ENCODE assay signal across 8 cellular contexts in genomic region chr5:16585028-16585667, GRCh38. TPM values are rescaled to one million over a fixed set of nuclear protein-coding genes. Genes with fewer than 3 reads are reported as not detected.
DNase-seq lines count a peak whose midpoint lies in the region; ATAC-seq and TF ChIP-seq lines count a peak whose summit lies in the region.
"Had no signal": no experiment of that assay in that cellular context is flagged by ENCODE, and none has a peak within 500 bp of the region (broad histone marks: within the 10 kb centered on the region; RNA-seq: fewer than 3 reads in every experiment).

No MANE protein-coding gene starts in this region.

- no peaks in the 10 kb centered on the region for H3K4me1 Mint-ChIP-seq in osteocyte (ENCODE audit: unreplicated experiment)

- TF ChIP-seq CTCF in GM13977 (IDR thresholded peaks at IDR 0.05; ENCODE audit: extremely low read depth, insufficient read depth, missing control alignments) (peak; percentile 52), osteocyte (IDR thresholded peaks at IDR 0.05) (peak; percentile 21)

- H3K9me3 Mint-ChIP-seq in osteocyte (ENCODE audit: unreplicated experiment), result no peaks in the 10 kb centered on the region

- in situ Hi-C loops in GM13977 (cut with MboI; ENCODE audit: low pct_unique_long_range_greater_than_20kb, low sequenced_read_pairs, unreplicated experiment) (no loop called here), T47D (cut with HindIII; ENCODE audit: low pct_unique_long_range_greater_than_20kb, low sequenced_read_pairs) (no loop called here)

- no peak for DNase-seq in GM13977 (ENCODE audit: low spot score)
- peak; percentile 16 to 21 for DNase-seq in T47D (ENCODE audit: low read depth in 1 of 2, low spot score in 1 of 2)
- no peak for DNase-seq in osteocyte (ENCODE audit: extremely low spot score, unreplicated experiment)
- no peak for DNase-seq in kidney tubule cell (ENCODE audit: low spot score)

- no peaks in the 10 kb centered on the region for H3K36me3 Mint-ChIP-seq in osteocyte (ENCODE audit: unreplicated experiment)

- peaks cover 10% of the 10 kb centered on the region for H3K27me3 Mint-ChIP-seq in osteocyte (ENCODE audit: unreplicated experiment)

- ATAC-seq in HG03159 (IDR thresholded peaks at IDR 0.05; ENCODE audit: unreplicated experiment), result peak; percentile 61
- no peak for ATAC-seq in HG03039 (IDR thresholded peaks at IDR 0.05; ENCODE audit: unreplicated experiment)
- no peak for ATAC-seq in GM18505 (IDR thresholded peaks at IDR 0.05; ENCODE audit: unreplicated experiment)

- H3K4me3 Mint-ChIP-seq in osteocyte (ENCODE audit: unreplicated experiment), result no peak overlapping the region

- H3K27ac Mint-ChIP-seq in osteocyte (ENCODE audit: unreplicated experiment), result no peak overlapping the region

- no peak for TF ChIP-seq POLR2A in GM18505 (IDR thresholded peaks at IDR 0.05; ENCODE audit: borderline replicate concordance, extremely low read depth, insufficient read depth, insufficient read length)

RNA-seq across cellular contexts. Expression of gene RETREG1, which starts 31.6 kb away (rescaled TPM):
- total RNA-seq in osteocyte, result 0.78 and 0.91 TPM in 2 replicates
- total RNA-seq: dermis microvascular lymphatic vessel endothelial cell had no signal

Comparison
In these comparisons a context has a peak if more than half of its experiments do, and no peak if none do; other contexts are left out.
1. DNase-seq: peak in T47D (2 of 2); none in GM13977 (single experiment), osteocyte (single experiment) and kidney tubule cell (single experiment).